Comparison of ENCODE assay signal across 7 cellular contexts in genomic region chr20:13788167-13788834, GRCh38. TPM values are rescaled to one million over a fixed set of nuclear protein-coding genes. Genes with fewer than 3 reads are reported as not detected.
A peak's percentile ranks its signal among the peaks of the same experiment; 100 is the strongest.
DNase-seq lines count a peak whose midpoint lies in the region; ATAC-seq and TF ChIP-seq lines count a peak whose summit lies in the region.

No MANE protein-coding gene starts in this region.

- H3K9me3 Mint-ChIP-seq in activated T-helper 17 cell treated with anti-CD3 and anti-CD28 coated beads, Interleukin-2, amount 50 U/mL, for 72 hours = no peaks in the 10 kb centered on the region

- peaks cover 99% of the 10 kb centered on the region for H3K79me2 ChIP-seq in DND-41 (ENCODE audit: insufficient read depth, low read length)

- H3K4me1 ChIP-seq in DND-41 (ENCODE audit: insufficient read depth, low read length) (peaks cover 39% of the 10 kb centered on the region), breast epithelium (peaks cover 0 to 8% of the 10 kb centered on the region in 2 donors)

- H3K27ac Mint-ChIP-seq in activated T-helper 17 cell treated with anti-CD3 and anti-CD28 coated beads, Interleukin-2, amount 50 U/mL, for 72 hours = no peak overlapping the region

- H3K27me3 ChIP-seq in DND-41 (ENCODE audit: insufficient read depth, low read length, poor library complexity) (no peaks in the 10 kb centered on the region), breast epithelium (no peaks in the 10 kb centered on the region)

- H3K9me3 ChIP-seq in DND-41 (ENCODE audit: insufficient read depth, low read length, severe bottlenecking) (no peaks in the 10 kb centered on the region), breast epithelium (no peaks in the 10 kb centered on the region)

- H3K27me3 Mint-ChIP-seq in activated T-helper 17 cell treated with anti-CD3 and anti-CD28 coated beads, Interleukin-2, amount 50 U/mL, for 72 hours = no peaks in the 10 kb centered on the region

- H3K4me3 ChIP-seq in DND-41 (ENCODE audit: low read depth in 1 of 2, low read length in 2 of 2) (peak overlapping the region in 1 of 2 experiments; percentile 21; a peak in 1 of 4 replicates), breast epithelium (no peak overlapping the region)

- TF ChIP-seq CTCF in DND-41 (IDR thresholded peaks at IDR 0.05; ENCODE audit: borderline replicate concordance, extremely low read depth, low read length, poor library complexity, severe bottlenecking) = peak; percentile 86
- TF ChIP-seq CTCF in GM20000 (IDR thresholded peaks at IDR 0.05; ENCODE audit: extremely low read depth, missing control alignments) = peak; percentile 44
- peak in 2 of 3 donors; percentile 31 to 51 for TF ChIP-seq CTCF in breast epithelium (IDR thresholded peaks at IDR 0.05)

- peak; percentile 62 for ATAC-seq in DND-41 (ENCODE audit: insufficient read depth, low read depth)
- ATAC-seq in activated T-helper 17 cell treated with anti-CD3 and anti-CD28 coated beads, Interleukin-2, amount 50 U/mL, for 72 hours (replicated peaks) = no peak

- DNase-seq in DND-41 (peak; percentile 79), GM20000 (ENCODE audit: low spot score) (peak; percentile 53), KG1 (lab: John Stamatoyannopoulos, UW) (peak; percentile 6), SHP77 treated with DMSO at 0.1 percent for 48 hours (lab: John Stamatoyannopoulos, UW) (peak; percentile 27), breast epithelium (ENCODE audit: low spot score in 2 of 2) (peak in 1 of 2 donors; percentile 35), lung microvascular endothelial cell (ENCODE audit: low read depth in 2 of 2) (peak; percentile 76 to 81)

- no peak for TF ChIP-seq POLR2A in breast epithelium (IDR thresholded peaks at IDR 0.05)

- H3K4me3 Mint-ChIP-seq in activated T-helper 17 cell treated with anti-CD3 and anti-CD28 coated beads, Interleukin-2, amount 50 U/mL, for 72 hours = no peak overlapping the region

- H3K4me1 Mint-ChIP-seq in activated T-helper 17 cell treated with anti-CD3 and anti-CD28 coated beads, Interleukin-2, amount 50 U/mL, for 72 hours = peaks cover 16% of the 10 kb centered on the region

- H3K27ac ChIP-seq in DND-41 (ENCODE audit: low read length) = no peak overlapping the region
- H3K27ac ChIP-seq in breast epithelium = no peak overlapping the region

- peaks cover 76% of the 10 kb centered on the region for H3K36me3 Mint-ChIP-seq in activated T-helper 17 cell treated with anti-CD3 and anti-CD28 coated beads, Interleukin-2, amount 50 U/mL, for 72 hours (ENCODE audit: low read depth)

- peaks cover 20% of the 10 kb centered on the region; the same call in 1 of the 2 replicates for H4K20me1 ChIP-seq in DND-41 (ENCODE audit: insufficient read depth, low read length)

- H3K4me2 ChIP-seq in DND-41 (ENCODE audit: insufficient read depth, low read length) = peak overlapping the region; percentile 76; the same call in 1 of the 2 replicates

- no peak overlapping the region for H2AFZ ChIP-seq in DND-41 (ENCODE audit: low read depth, low read length)

- H3K9ac ChIP-seq in DND-41 (ENCODE audit: low read depth, low read length) = 0 out of 2 replicates have a peak overlapping the region, but pooled peaks have one; percentile 80

- H3K36me3 ChIP-seq in DND-41 (ENCODE audit: insufficient read depth, low read length) = peaks cover 77% of the 10 kb centered on the region
- peaks cover 5% of the 10 kb centered on the region for H3K36me3 ChIP-seq in breast epithelium

- intact Hi-C loops in breast epithelium (cut with DNase I; ENCODE audit: low total_unique reads) = no loop called here

RNA-seq across cellular contexts. Expression of gene NDUFAF5, which starts 3.5 kb away (rescaled TPM):
- total RNA-seq in breast epithelium (10 to 100 TPM; 15.7 to 20.5 (median 17.0) TPM), lung microvascular endothelial cell (10.2 and 11.1 TPM in 2 replicates)
- 10 to 100 TPM; 19.7 to 31.2 TPM for total RNA-seq in activated T-helper 17 cell treated with anti-CD3 and anti-CD28 coated beads, Interleukin-2, amount 50 U/mL, for 72 hours

RNA-seq across cellular contexts. Expression of gene ESF1, which starts 3.6 kb away (rescaled TPM):
- total RNA-seq in breast epithelium (10 to 100 TPM; 13.8 to 19.0 (median 17.7) TPM), lung microvascular endothelial cell (4.4 and 9.3 TPM in 2 replicates)
- total RNA-seq in activated T-helper 17 cell treated with anti-CD3 and anti-CD28 coated beads, Interleukin-2, amount 50 U/mL, for 72 hours = 10 to 100 TPM; 13.9 to 21.7 TPM
